1 cellular context compared by ENCODE assay signal in the genomic region with DNA sequence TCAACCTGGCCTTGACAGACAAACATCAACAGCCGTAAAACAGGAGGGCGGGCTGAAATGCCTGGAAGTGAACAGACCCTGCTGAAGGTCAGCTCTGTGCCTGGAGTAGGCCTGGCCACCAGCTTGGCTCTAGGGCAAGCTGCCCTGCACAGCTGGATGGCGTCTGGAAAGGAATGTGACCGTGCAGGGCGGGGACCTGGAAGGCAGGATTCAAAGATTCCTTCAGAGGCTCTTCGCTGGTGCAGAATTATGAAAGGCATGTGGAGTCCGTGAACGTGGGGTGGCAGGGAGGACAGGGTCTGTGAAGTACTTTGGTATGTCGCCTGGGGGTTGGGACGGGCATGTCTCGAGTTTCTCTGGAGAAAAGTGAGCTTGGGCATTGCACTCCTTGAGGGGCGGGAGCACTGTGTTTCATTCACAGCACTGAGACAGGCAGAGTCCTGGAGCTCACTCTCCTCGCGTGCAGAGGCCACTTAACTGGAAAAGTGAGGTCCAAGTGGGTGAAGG.
A peak's percentile ranks its signal among the peaks of the same experiment; 100 is the strongest.
TF ChIP-seq lines count a peak whose summit lies in the region.

No MANE protein-coding gene starts in this region.

TF ChIP-seq in K562, 482 proteins besides CTCF, POLR2A, EP300 and RAD21:
- TF ChIP-seq GATAD2A (IDR thresholded peaks at IDR 0.05) (no peak), CHD1 (IDR thresholded peaks at IDR 0.05; ENCODE audit: low read length) (peak; percentile 11), HEY1 (CRISPR knock-in tag; IDR thresholded peaks at IDR 0.05; ENCODE audit: borderline replicate concordance) (no peak), PTBP1 (IDR thresholded peaks at IDR 0.05; ENCODE audit: low read depth, low read length) (no peak), PYGO2 (tag; IDR thresholded peaks at IDR 0.05) (no peak), HDAC1 (IDR thresholded peaks at IDR 0.05) (0 out of 4 replicates have a peak, but pooled peaks of 1 of the 2 experiments have one; percentile 15), E2F4 (CRISPR knock-in tag; IDR thresholded peaks at IDR 0.05; ENCODE audit: low read depth) (no peak), ZNF507 (tag; conservative IDR thresholded peaks at IDR 0.05) (no peak), ZNF217 (CRISPR knock-in tag; IDR thresholded peaks at IDR 0.05) (no peak), ESRRB (CRISPR knock-in tag; IDR thresholded peaks at IDR 0.05; ENCODE audit: borderline replicate concordance) (no peak), SAFB (IDR thresholded peaks at IDR 0.05; ENCODE audit: borderline replicate concordance, low read depth, low read length) (no peak)
- TF ChIP-seq, protein P1, sequence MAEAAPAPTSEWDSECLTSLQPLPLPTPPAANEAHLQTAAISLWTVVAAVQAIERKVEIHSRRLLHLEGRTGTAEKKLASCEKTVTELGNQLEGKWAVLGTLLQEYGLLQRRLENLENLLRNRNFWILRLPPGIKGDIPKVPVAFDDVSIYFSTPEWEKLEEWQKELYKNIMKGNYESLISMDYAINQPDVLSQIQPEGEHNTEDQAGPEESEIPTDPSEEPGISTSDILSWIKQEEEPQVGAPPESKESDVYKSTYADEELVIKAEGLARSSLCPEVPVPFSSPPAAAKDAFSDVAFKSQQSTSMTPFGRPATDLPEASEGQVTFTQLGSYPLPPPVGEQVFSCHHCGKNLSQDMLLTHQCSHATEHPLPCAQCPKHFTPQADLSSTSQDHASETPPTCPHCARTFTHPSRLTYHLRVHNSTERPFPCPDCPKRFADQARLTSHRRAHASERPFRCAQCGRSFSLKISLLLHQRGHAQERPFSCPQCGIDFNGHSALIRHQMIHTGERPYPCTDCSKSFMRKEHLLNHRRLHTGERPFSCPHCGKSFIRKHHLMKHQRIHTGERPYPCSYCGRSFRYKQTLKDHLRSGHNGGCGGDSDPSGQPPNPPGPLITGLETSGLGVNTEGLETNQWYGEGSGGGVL (CRISPR knock-in tag; IDR thresholded peaks at IDR 0.05), result no peak
